In genomic region chr15:84752700-84753099, GRCh38 we compare ENCODE assay signal across 9 cellular contexts. TPM values are rescaled to one million over a fixed set of nuclear protein-coding genes. Genes with fewer than 3 reads are reported as not detected.
DNase-seq lines count a peak whose midpoint lies in the region; ATAC-seq and TF ChIP-seq lines count a peak whose summit lies in the region.
"Had no signal": no experiment of that assay in that cellular context is flagged by ENCODE, and none has a peak within 500 bp of the region (broad histone marks: within the 10 kb centered on the region; RNA-seq: fewer than 3 reads in every experiment).

No MANE protein-coding gene starts in this region.

- H3K4me2 ChIP-seq in DND-41 (ENCODE audit: insufficient read depth, low read length) = peak overlapping the region; percentile 25; the same call in 1 of the 2 replicates
- H3K4me2 ChIP-seq in smooth muscle cell = peak overlapping the region; percentile 19

- H3K79me2 ChIP-seq in DND-41 (ENCODE audit: insufficient read depth, low read length) (peaks cover 93% of the 10 kb centered on the region), smooth muscle cell (ENCODE audit: low read depth) (peaks cover 89% of the 10 kb centered on the region)

- H3K27me3 ChIP-seq in DND-41 (ENCODE audit: insufficient read depth, low read length, poor library complexity) = no peaks in the 10 kb centered on the region
- H3K27me3 ChIP-seq in smooth muscle cell (ENCODE audit: low read depth) = no peaks in the 10 kb centered on the region
- H3K27me3 ChIP-seq: esophagus muscularis mucosa had no signal

- no peak overlapping the region for H3K9ac ChIP-seq in DND-41 (ENCODE audit: low read depth, low read length)
- H3K9ac ChIP-seq in smooth muscle cell (ENCODE audit: low read depth) = no peak overlapping the region

- TF ChIP-seq CTCF in DND-41 (IDR thresholded peaks at IDR 0.05; ENCODE audit: borderline replicate concordance, extremely low read depth, low read length, poor library complexity, severe bottlenecking) (no peak), activated B cell treated with CpG ODN at 0.5 μM for 24 hours (IDR thresholded peaks at IDR 0.05) (no peak), smooth muscle cell (IDR thresholded peaks at IDR 0.05; ENCODE audit: borderline replicate concordance, insufficient read depth, poor library complexity, severe bottlenecking) (no peak)

- WGBS in smooth muscle cell (ENCODE audit: low lambda C conversion rate) = 77% methylated on average over 3 of the region's 3 CpGs

- peaks cover 73% of the 10 kb centered on the region for H3K4me1 Mint-ChIP-seq in activated B cell treated with CpG ODN at 0.5 μM for 24 hours

- no peak overlapping the region for H3K4me3 Mint-ChIP-seq in activated B cell treated with CpG ODN at 0.5 μM for 24 hours

- intact Hi-C loops in activated B cell treated with CpG ODN at 0.5 μM for 24 hours (cut with micrococcal nuclease) = no loop called here

- H3K4me3 ChIP-seq in DND-41 (ENCODE audit: low read depth in 1 of 2, low read length in 2 of 2) (no peak overlapping the region), smooth muscle cell (no peak overlapping the region)
- H3K4me3 ChIP-seq: esophagus muscularis mucosa had no signal

- H3K36me3 ChIP-seq in DND-41 (ENCODE audit: insufficient read depth, low read length) = no peaks in the 10 kb centered on the region; the same call in none of the 2 replicates
- no peaks in the 10 kb centered on the region for H3K36me3 ChIP-seq in smooth muscle cell (ENCODE audit: low read depth)
- H3K36me3 ChIP-seq: esophagus muscularis mucosa had no signal

- no peak overlapping the region for H2AFZ ChIP-seq in DND-41 (ENCODE audit: low read depth, low read length)
- no peak overlapping the region for H2AFZ ChIP-seq in smooth muscle cell (ENCODE audit: low read depth)

- no peaks in the 10 kb centered on the region for H3F3A ChIP-seq in smooth muscle cell (ENCODE audit: low read depth)

- H3K9me3 Mint-ChIP-seq in activated B cell treated with CpG ODN at 0.5 μM for 24 hours = no peaks in the 10 kb centered on the region

- H3K4me1 ChIP-seq in DND-41 (ENCODE audit: insufficient read depth, low read length) (peaks cover 23% of the 10 kb centered on the region), smooth muscle cell (ENCODE audit: low read depth) (peaks cover 18% of the 10 kb centered on the region)

- peak overlapping the region; percentile 6 for H3K27ac Mint-ChIP-seq in activated B cell treated with CpG ODN at 0.5 μM for 24 hours

- H3K27me3 Mint-ChIP-seq in activated B cell treated with CpG ODN at 0.5 μM for 24 hours = no peaks in the 10 kb centered on the region

- H4K20me1 ChIP-seq in DND-41 (ENCODE audit: insufficient read depth, low read length) (peaks cover 37% of the 10 kb centered on the region), smooth muscle cell (ENCODE audit: low read depth) (peaks cover 85% of the 10 kb centered on the region)

- CTCF ChIA-PET in activated B cell treated with CpG ODN at 0.5 μM for 24 hours (lab: Charles Lee) = interaction anchor here (0.6 to 1.7 kb wide), 2 partner anchors 19 to 36 kb away, joined by 3 to 4 read pairs; partner anchors contain the start of gene SEC11A

- H3K9me3 ChIP-seq in DND-41 (ENCODE audit: insufficient read depth, low read length, severe bottlenecking) (no peaks in the 10 kb centered on the region), smooth muscle cell (replicated peaks; ENCODE audit: low read depth) (no peaks in the 10 kb centered on the region)
- H3K9me3 ChIP-seq: esophagus muscularis mucosa had no signal

- no peak for DNase-seq in DND-41
- DNase-seq in activated B cell treated with CpG ODN at 0.5 μM for 24 hours = no peak
- DNase-seq in hepatic stellate cell (ENCODE audit: low spot score) = peak; percentile 62
- no peak for DNase-seq in smooth muscle cell (lab: John Stamatoyannopoulos, UW; ENCODE audit: unreplicated experiment)
- no peak for DNase-seq in SKM-1 treated with dmso at 0.1 percent for 144 hours (lab: John Stamatoyannopoulos, UW; ENCODE audit: unreplicated experiment)
- DNase-seq in NOMO-1 treated with dmso at 0.1 percent for 144 hours (lab: John Stamatoyannopoulos, UW; ENCODE audit: unreplicated experiment) = no peak
- DNase-seq: activated naive CD4-positive, alpha-beta T cell had no signal

- POLR2A ChIA-PET in activated B cell treated with CpG ODN at 0.5 μM for 24 hours (lab: Charles Lee) = interaction anchor here (0.6 to 1.0 kb wide), 6 partner anchors 18 to 80 kb away, joined by 3 to 10 read pairs (median 4); partner anchors contain the start of gene SEC11A

- H3K27ac ChIP-seq in DND-41 (ENCODE audit: low read length) (no peak overlapping the region), smooth muscle cell (ENCODE audit: low read depth) (peak overlapping the region; percentile 30)

- no peak for ATAC-seq in DND-41 (ENCODE audit: insufficient read depth, low read depth)
- no peak for ATAC-seq in activated B cell treated with CpG ODN at 0.5 μM for 24 hours (ENCODE audit: low read depth)
- ATAC-seq in HG03175 (IDR thresholded peaks at IDR 0.05; ENCODE audit: unreplicated experiment) = no peak

- peaks cover 21% of the 10 kb centered on the region for H3K36me3 Mint-ChIP-seq in activated B cell treated with CpG ODN at 0.5 μM for 24 hours (ENCODE audit: low read depth)

RNA-seq across cellular contexts. Expression of gene ZNF592, which starts 4.3 kb away (rescaled TPM):
- 40.6 and 44.3 TPM in 2 replicates for total RNA-seq in activated B cell treated with CpG ODN at 0.5 μM for 24 hours
- total RNA-seq in smooth muscle cell = 7.7 and 10.7 TPM in 2 replicates
- polyA plus RNA-seq in smooth muscle cell = 10.8 and 15.7 TPM in 2 replicates

RNA-seq across cellular contexts. Expression of gene SEC11A, which starts 36.8 kb away (rescaled TPM):
- total RNA-seq in activated B cell treated with CpG ODN at 0.5 μM for 24 hours = 68.9 and 71.2 TPM in 2 replicates
- 276 and 305 TPM in 2 replicates for total RNA-seq in smooth muscle cell
- 228 and 236 TPM in 2 replicates for polyA plus RNA-seq in smooth muscle cell
